Comparison of ENCODE assay signal across 1 cellular context in genomic region chr4:165369522-165369921, GRCh38.
A peak's percentile ranks its signal among the peaks of the same experiment; 100 is the strongest.
TF ChIP-seq lines count a peak whose summit lies in the region.

No MANE protein-coding gene starts in this region.

TF ChIP-seq in liver, 16 proteins besides CTCF, POLR2A, EP300 and RAD21 (continued from another document):
- peak; percentile 51 for TF ChIP-seq ZBTB33 (IDR thresholded peaks at IDR 0.05)
- TF ChIP-seq YY1 (IDR thresholded peaks at IDR 0.05): peak; percentile 66
- TF ChIP-seq HNF4G (IDR thresholded peaks at IDR 0.05): peak; percentile 21
- peak; percentile 61 to 86 for TF ChIP-seq RXRA (IDR thresholded peaks at IDR 0.05)
